7 cellular contexts compared by ENCODE assay signal in the genomic region with DNA sequence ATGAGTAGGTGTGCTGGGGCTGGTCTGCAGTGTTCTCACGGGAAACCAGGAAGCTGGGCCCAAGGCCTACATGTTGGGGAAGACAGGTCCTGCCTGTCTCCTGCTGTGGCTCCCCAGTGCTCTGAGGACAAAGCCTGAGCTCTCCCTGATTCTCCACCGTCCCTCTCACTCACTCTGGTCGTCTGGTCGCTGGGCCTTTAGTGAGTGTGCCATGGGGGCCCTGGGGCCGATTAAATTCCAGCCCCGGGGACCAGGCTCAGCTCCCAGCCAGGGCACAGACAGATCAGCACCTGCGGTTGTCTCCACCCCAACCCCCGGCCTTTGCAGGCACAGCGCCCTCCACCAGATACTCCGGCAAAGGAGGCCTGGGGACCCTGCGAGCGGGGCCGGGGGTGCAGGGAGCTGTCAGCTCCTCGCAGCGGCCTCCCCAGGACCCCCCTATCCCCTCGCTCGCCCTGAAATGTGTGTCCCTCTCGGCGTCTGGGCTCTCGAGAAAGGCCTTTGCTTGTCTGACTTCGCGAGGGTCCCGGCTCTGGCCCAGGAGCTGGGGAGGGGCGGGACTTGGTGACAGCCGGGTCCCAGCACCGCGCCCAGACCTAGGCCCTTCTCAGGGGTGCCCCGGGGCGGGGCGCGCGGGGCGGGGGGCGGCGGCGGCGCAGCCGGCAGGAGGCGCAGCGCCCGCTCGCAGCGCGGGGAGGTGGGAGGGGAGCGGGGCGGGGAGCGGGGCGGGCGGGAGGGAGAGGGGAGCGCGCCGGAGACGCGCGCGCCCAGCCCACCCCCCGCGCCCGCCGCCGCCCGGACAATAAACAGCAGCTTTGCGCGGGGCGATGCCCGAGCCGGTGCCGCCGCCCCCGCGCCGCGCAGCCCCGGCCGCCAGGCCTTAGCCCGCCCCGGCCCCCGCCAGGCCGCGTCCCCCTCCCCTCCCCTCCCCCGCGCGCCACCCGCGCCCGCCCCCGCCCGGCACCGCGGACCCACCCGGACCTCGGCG. TPM values are rescaled to one million over a fixed set of nuclear protein-coding genes. Genes with fewer than 3 reads are reported as not detected.
A peak's percentile ranks its signal among the peaks of the same experiment; 100 is the strongest.
DNase-seq lines count a peak whose midpoint lies in the region; ATAC-seq and TF ChIP-seq lines count a peak whose summit lies in the region.

A gene with protein sequence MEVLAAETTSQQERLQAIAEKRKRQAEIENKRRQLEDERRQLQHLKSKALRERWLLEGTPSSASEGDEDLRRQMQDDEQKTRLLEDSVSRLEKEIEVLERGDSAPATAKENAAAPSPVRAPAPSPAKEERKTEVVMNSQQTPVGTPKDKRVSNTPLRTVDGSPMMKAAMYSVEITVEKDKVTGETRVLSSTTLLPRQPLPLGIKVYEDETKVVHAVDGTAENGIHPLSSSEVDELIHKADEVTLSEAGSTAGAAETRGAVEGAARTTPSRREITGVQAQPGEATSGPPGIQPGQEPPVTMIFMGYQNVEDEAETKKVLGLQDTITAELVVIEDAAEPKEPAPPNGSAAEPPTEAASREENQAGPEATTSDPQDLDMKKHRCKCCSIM (plus strand): TSS at position 782 of the 988 bp plus-strand sequence. CDS start 212 bp downstream, outside the sequence.

- peaks cover 23% of the 10 kb centered on the region for H3K27me3 Mint-ChIP-seq in T-helper 17 cell

- TF ChIP-seq RAD21 in liver (IDR thresholded peaks at IDR 0.05) = no peak

- no peaks in the 10 kb centered on the region for H3K36me3 Mint-ChIP-seq in T-helper 17 cell (ENCODE audit: low read depth)

- H3K4me1 ChIP-seq in liver (ENCODE audit: control insufficient read depth in 4 of 4, insufficient read depth in 4 of 4, low read length in 3 of 4) = peaks cover 0 to 5% (median 4%) of the 10 kb centered on the region in 4 donors
- H3K4me1 ChIP-seq in thymus (ENCODE audit: control insufficient read depth, insufficient read depth, low read length) = peaks cover 5% of the 10 kb centered on the region

- DNase-seq in NCI-H1105 (lab: John Stamatoyannopoulos, UW) (peak; percentile 23), caudate nucleus (lab: John Stamatoyannopoulos, UW) (peak in 25 of 61 donors; percentile 12 to 67 (median 35)), T-helper 17 cell (no peak), left lobe of liver (ENCODE audit: low spot score) (no peak), NCI-H1048 (lab: John Stamatoyannopoulos, UW) (no peak)

- no peaks in the 10 kb centered on the region for H3K9me3 ChIP-seq in liver (ENCODE audit: control insufficient read depth in 4 of 4, low read length in 3 of 4)
- H3K9me3 ChIP-seq in thymus (ENCODE audit: control insufficient read depth) = peaks cover 5% of the 10 kb centered on the region
- no peaks in the 10 kb centered on the region for H3K9me3 ChIP-seq in T-helper 17 cell (ENCODE audit: control insufficient read depth, low read length, poor library complexity, severe bottlenecking)

- peak within 1 kb of the TSS in 2 of 3 donors; percentile 23 to 57 for H3K4me3 ChIP-seq in liver (ENCODE audit: low read depth in 1 of 3, low read length in 3 of 3)
- peak within 1 kb of the TSS; percentile 46 for H3K4me3 ChIP-seq in thymus (ENCODE audit: low read length)

- H3K4me1 Mint-ChIP-seq in T-helper 17 cell = no peaks in the 10 kb centered on the region

- 9% methylated on average over 91 of the region's 93 CpGs for WGBS in liver
- WGBS in thymus = 14% methylated on average over 89 of the region's 93 CpGs

- no peak within 1 kb of the TSS for H3K9ac ChIP-seq in liver (ENCODE audit: low read depth in 1 of 2, low read length in 2 of 2)

- peaks cover 0 to 1% (median 0%) of the 10 kb centered on the region in 4 donors for H3K36me3 ChIP-seq in liver (ENCODE audit: control insufficient read depth in 4 of 4, insufficient read depth in 3 of 4, low read depth in 1 of 4, low read length in 3 of 4)
- H3K36me3 ChIP-seq in thymus (ENCODE audit: control insufficient read depth, insufficient read depth) = no peaks in the 10 kb centered on the region

- peaks cover 0 to 4% (median 0%) of the 10 kb centered on the region in 4 donors for H3K27me3 ChIP-seq in liver (ENCODE audit: control insufficient read depth in 4 of 4, insufficient read depth in 4 of 4, low read length in 3 of 4)
- H3K27me3 ChIP-seq in thymus (ENCODE audit: control insufficient read depth, insufficient read depth) = peaks cover 32% of the 10 kb centered on the region

- H3K4me3 Mint-ChIP-seq in T-helper 17 cell = no peak within 1 kb of the TSS

- H3K27ac ChIP-seq in caudate nucleus (ENCODE audit: low read depth, low read length) (peak within 1 kb of the TSS; percentile 87), liver (ENCODE audit: low read depth in 1 of 2, low read length in 2 of 2) (peak within 1 kb of the TSS; percentile 33 to 50), thymus (ENCODE audit: low read depth) (no peak within 1 kb of the TSS)

- no peak for ATAC-seq in T-helper 17 cell
- no peak for ATAC-seq in left lobe of liver

- TF ChIP-seq CTCF in liver (IDR thresholded peaks at IDR 0.05; ENCODE audit: low read depth, low read length, missing input control) = no peak

- H3K27ac Mint-ChIP-seq in T-helper 17 cell = no peak within 1 kb of the TSS

TF ChIP-seq in liver, 16 proteins besides CTCF, POLR2A, EP300 and RAD21:
- TF ChIP-seq YY1 (IDR thresholded peaks at IDR 0.05) = no peak
- no peak for TF ChIP-seq JUND (IDR thresholded peaks at IDR 0.05)
- no peak for TF ChIP-seq EGR1 (IDR thresholded peaks at IDR 0.05; ENCODE audit: low read depth in 2 of 2)
- TF ChIP-seq, protein P1, sequence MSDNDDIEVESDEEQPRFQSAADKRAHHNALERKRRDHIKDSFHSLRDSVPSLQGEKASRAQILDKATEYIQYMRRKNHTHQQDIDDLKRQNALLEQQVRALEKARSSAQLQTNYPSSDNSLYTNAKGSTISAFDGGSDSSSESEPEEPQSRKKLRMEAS (IDR thresholded peaks at IDR 0.05) = no peak
- TF ChIP-seq, protein P2, sequence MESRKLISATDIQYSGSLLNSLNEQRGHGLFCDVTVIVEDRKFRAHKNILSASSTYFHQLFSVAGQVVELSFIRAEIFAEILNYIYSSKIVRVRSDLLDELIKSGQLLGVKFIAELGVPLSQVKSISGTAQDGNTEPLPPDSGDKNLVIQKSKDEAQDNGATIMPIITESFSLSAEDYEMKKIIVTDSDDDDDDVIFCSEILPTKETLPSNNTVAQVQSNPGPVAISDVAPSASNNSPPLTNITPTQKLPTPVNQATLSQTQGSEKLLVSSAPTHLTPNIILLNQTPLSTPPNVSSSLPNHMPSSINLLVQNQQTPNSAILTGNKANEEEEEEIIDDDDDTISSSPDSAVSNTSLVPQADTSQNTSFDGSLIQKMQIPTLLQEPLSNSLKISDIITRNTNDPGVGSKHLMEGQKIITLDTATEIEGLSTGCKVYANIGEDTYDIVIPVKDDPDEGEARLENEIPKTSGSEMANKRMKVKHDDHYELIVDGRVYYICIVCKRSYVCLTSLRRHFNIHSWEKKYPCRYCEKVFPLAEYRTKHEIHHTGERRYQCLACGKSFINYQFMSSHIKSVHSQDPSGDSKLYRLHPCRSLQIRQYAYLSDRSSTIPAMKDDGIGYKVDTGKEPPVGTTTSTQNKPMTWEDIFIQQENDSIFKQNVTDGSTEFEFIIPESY (IDR thresholded peaks at IDR 0.05) = no peak
- no peak for TF ChIP-seq SP1 (IDR thresholded peaks at IDR 0.05)
- TF ChIP-seq FOXA2 (IDR thresholded peaks at IDR 0.05) = no peak
- no peak for TF ChIP-seq RXRA (IDR thresholded peaks at IDR 0.05)
- no peak for TF ChIP-seq HNF4A (conservative IDR thresholded peaks at IDR 0.05)

RNA-seq across cellular contexts. Expression of the gene that starts here (rescaled TPM):
- total RNA-seq in liver (1 to 10 TPM; 3.8 to 4.8 TPM), T-helper 17 cell (not detected), left lobe of liver (6.6 TPM)
- polyA plus RNA-seq in liver (1 to 10 TPM in 1 of 2 donors, under 1 TPM in 1; 0.92 to 5.1 TPM), thymus (11.7 TPM)
